8 cellular contexts compared by ENCODE assay signal in the genomic region with DNA sequence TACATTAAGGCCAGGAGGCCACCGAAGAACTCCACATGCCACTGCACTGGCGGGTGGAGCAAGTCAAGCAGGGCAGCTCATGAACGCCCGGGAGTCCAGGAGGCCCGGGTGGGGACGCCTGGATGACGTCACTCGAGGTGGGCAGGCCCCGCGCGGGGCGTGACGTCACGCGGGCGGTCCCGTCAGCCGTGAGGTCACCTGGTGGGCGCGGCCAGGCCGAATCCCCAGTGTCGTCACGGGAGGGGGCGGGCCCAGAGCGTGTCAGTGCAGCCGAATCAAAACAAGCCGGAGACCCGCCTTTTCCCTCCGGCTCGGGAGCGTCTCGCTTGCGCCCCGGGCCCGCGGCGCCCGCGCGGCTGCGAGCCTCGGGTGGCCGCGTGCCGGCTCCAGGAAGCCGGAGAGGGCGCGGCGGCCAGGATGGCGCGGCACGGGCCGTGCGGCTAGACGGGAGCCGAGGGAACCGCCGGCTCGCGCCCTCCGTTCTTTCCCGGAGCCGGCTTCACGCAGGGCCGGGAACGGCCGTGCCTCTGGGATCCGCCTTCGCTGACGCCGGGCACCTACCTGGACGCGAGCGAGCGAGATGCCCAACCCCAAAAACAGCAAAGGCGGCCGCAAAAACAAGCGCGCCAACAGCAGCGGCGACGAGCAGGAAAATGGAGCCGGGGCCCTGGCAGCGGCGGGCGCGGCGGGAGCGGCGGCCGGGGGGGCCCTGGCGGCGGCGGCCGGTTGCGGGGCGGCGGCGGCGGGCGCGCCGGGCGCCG. TPM values are rescaled to one million over a fixed set of nuclear protein-coding genes. Genes with fewer than 3 reads are reported as not detected.
DNase-seq lines count a peak whose midpoint lies in the region; ATAC-seq and TF ChIP-seq lines count a peak whose summit lies in the region.

A gene with protein sequence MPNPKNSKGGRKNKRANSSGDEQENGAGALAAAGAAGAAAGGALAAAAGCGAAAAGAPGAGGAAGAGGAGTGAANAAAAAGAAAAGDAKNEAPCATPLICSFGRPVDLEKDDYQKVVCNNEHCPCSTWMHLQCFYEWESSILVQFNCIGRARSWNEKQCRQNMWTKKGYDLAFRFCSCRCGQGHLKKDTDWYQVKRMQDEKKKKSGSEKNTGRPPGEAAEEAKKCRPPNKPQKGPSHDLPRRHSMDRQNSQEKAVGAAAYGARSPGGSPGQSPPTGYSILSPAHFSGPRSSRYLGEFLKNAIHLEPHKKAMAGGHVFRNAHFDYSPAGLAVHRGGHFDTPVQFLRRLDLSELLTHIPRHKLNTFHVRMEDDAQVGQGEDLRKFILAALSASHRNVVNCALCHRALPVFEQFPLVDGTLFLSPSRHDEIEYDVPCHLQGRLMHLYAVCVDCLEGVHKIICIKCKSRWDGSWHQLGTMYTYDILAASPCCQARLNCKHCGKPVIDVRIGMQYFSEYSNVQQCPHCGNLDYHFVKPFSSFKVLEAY (plus strand): TSS at position 264 of the 761 bp plus-strand sequence. CDS start 317 bp downstream, at position 581.

- TF ChIP-seq CTCF in Panc1 (IDR thresholded peaks at IDR 0.05) = no peak

- no peaks in the 10 kb centered on the region for H3K9me3 ChIP-seq in Panc1 (ENCODE audit: control insufficient read depth, insufficient read depth, low read depth, low read length)
- no peaks in the 10 kb centered on the region for H3K9me3 ChIP-seq in esophagus (ENCODE audit: control insufficient read depth in 2 of 2, insufficient read depth in 1 of 2, low read depth in 1 of 2, low read length in 1 of 2)
- no peaks in the 10 kb centered on the region for H3K9me3 ChIP-seq in mucosa of stomach (ENCODE audit: control insufficient read depth, low read length)

- no peaks in the 10 kb centered on the region for H3K27me3 Mint-ChIP-seq in activated T-cell treated with anti-CD3 and anti-CD28 coated beads, Interleukin-2, amount 50 U/mL, for 4 hours (ENCODE audit: low read depth)

- POLR2A ChIA-PET in Panc1 (lab: Charles Lee) = no interaction called here

- ATAC-seq in GM21723 (IDR thresholded peaks at IDR 0.05; ENCODE audit: unreplicated experiment) (peak; percentile 87), Panc1 (peak; percentile 97)
- peak; percentile 83 to 86 for ATAC-seq in activated T-cell treated with anti-CD3 and anti-CD28 coated beads, Interleukin-2, amount 50 U/mL, for 4 hours

- CTCF ChIA-PET in Panc1 (lab: Charles Lee) = no interaction called here

- H3K27me3 ChIP-seq in Panc1 (ENCODE audit: control insufficient read depth, insufficient read depth, low read length) = peaks cover 3% of the 10 kb centered on the region; the same call in 1 of the 2 replicates
- H3K27me3 ChIP-seq in esophagus (ENCODE audit: control insufficient read depth in 1 of 2, insufficient read depth in 2 of 2, low read length in 2 of 2) = no peaks in the 10 kb centered on the region
- no peaks in the 10 kb centered on the region for H3K27me3 ChIP-seq in mucosa of stomach (ENCODE audit: control insufficient read depth, insufficient read depth, low read length)

- H3K36me3 Mint-ChIP-seq in activated T-cell treated with anti-CD3 and anti-CD28 coated beads, Interleukin-2, amount 50 U/mL, for 4 hours (ENCODE audit: insufficient read depth) = peaks cover 19% of the 10 kb centered on the region

- no peaks in the 10 kb centered on the region for H3K9me3 Mint-ChIP-seq in activated T-cell treated with anti-CD3 and anti-CD28 coated beads, Interleukin-2, amount 50 U/mL, for 4 hours

- 1% methylated on average over 91 to 105 of the region's 105 CpGs for WGBS in esophagus, 2 donors

- H3K9ac ChIP-seq in mucosa of stomach (ENCODE audit: low read length) = peak within 1 kb of the TSS; percentile 97

- H3K4me3 Mint-ChIP-seq in activated T-cell treated with anti-CD3 and anti-CD28 coated beads, Interleukin-2, amount 50 U/mL, for 4 hours = peak within 1 kb of the TSS; percentile 87

- intact Hi-C loops in Panc1 (cut with micrococcal nuclease; ENCODE audit: unreplicated experiment) = no loop called here

- peaks cover 66% of the 10 kb centered on the region for H3K4me1 Mint-ChIP-seq in activated T-cell treated with anti-CD3 and anti-CD28 coated beads, Interleukin-2, amount 50 U/mL, for 4 hours (ENCODE audit: low read depth)

- H3K36me3 ChIP-seq in Panc1 (ENCODE audit: control insufficient read depth, insufficient read depth, low read length) (no peaks in the 10 kb centered on the region; the same call in 1 of the 2 replicates), esophagus (ENCODE audit: control insufficient read depth in 2 of 2, insufficient read depth in 2 of 2, low read length in 1 of 2) (no peaks in the 10 kb centered on the region), mucosa of stomach (ENCODE audit: control insufficient read depth, insufficient read depth, low read length) (no peaks in the 10 kb centered on the region)

- DNase-seq in DMS153 (lab: John Stamatoyannopoulos, UW) = peak; percentile 92
- DNase-seq in KBM-7 = peak; percentile 92
- DNase-seq in Panc1 (ENCODE audit: low read depth, low spot score) = peak; percentile 32
- peak; percentile 100 for DNase-seq in activated T-cell treated with anti-CD3 and anti-CD28 coated beads, Interleukin-2, amount 50 U/mL, for 4 hours
- DNase-seq in stimulated activated CD8-positive, alpha-beta memory T cell treated with anti-CD3 and anti-CD28 coated beads, Interleukin-4, amount 100 ng/mL, for 48 hours = peak; percentile 100

- no TSS peak for BruUV-seq in Panc1 (replicated peaks; lab: Mats Ljungman, UMichigan)

- in situ Hi-C loops in KBM-7 (cut with MboI; ENCODE audit: low pct_unique_long_range_greater_than_20kb, low sequenced_read_pairs) (loop anchor here (25.0 kb wide), 1 partner anchor 227 kb away; a partner anchor contains a TSS), Panc1 (cut with HindIII; ENCODE audit: low pct_unique_long_range_greater_than_20kb, low sequenced_read_pairs) (no loop called here)

- H3K4me1 ChIP-seq in Panc1 (ENCODE audit: control insufficient read depth, insufficient read depth, low read length) (peaks cover 6% of the 10 kb centered on the region), esophagus (ENCODE audit: control insufficient read depth in 2 of 2, insufficient read depth in 2 of 2, low read length in 1 of 2) (no peaks in the 10 kb centered on the region), mucosa of stomach (ENCODE audit: control insufficient read depth, insufficient read depth, low read length) (peaks cover 15% of the 10 kb centered on the region)

- H3K4me3 ChIP-seq in Panc1 (ENCODE audit: low read depth in 2 of 2, low read length in 2 of 2) = peak within 1 kb of the TSS; percentile 74 to 76
- H3K4me3 ChIP-seq in esophagus (ENCODE audit: low read depth in 1 of 2, low read length in 2 of 2) = peak within 1 kb of the TSS; percentile 73 to 91
- H3K4me3 ChIP-seq in mucosa of stomach (ENCODE audit: low read length) = peak within 1 kb of the TSS; percentile 65

- peak within 1 kb of the TSS; percentile 40; the same call in 1 of the 2 replicates for H3K27ac ChIP-seq in Panc1 (ENCODE audit: low read length)
- H3K27ac ChIP-seq in esophagus (ENCODE audit: low read depth in 2 of 2, low read length in 1 of 2) = peak within 1 kb of the TSS; percentile 95 to 98

RNA-seq across cellular contexts. Expression of the gene that starts here (rescaled TPM):
- total RNA-seq in Panc1 (2021; ENCODE audit: unreplicated experiment) = 3.9 TPM
- polyA plus RNA-seq in Panc1 (2012; ENCODE audit: insufficient read length) = 1.5 TPM
- total RNA-seq in activated T-cell treated with anti-CD3 and anti-CD28 coated beads, Interleukin-2, amount 50 U/mL, for 4 hours = 10 to 100 TPM; 54.4 to 65.7 (median 57.5) TPM
- polyA plus RNA-seq in esophagus = 10 to 100 TPM; 11.2 to 15.0 TPM

Comparison
In these comparisons a context has a peak if more than half of its experiments do, and no peak if none do; other contexts are left out.
1. Peak in every context shown above with its lines: DNase-seq, ATAC-seq, H3K4me3 ChIP-seq and H3K27ac ChIP-seq.
2. RNA of the gene that starts here (total RNA-seq): 54.4 to 65.7 TPM in activated T-cell treated with anti-CD3 and anti-CD28 coated beads, Interleukin-2, amount 50 U/mL, for 4 hours; 3.9 TPM in Panc1 (single experiment); every median in the first group is over 10 times any median in the second.
3. DNase-seq: peak in every context shown above with its lines; median percentile 100 in activated T-cell treated with anti-CD3 and anti-CD28 coated beads, Interleukin-2, amount 50 U/mL, for 4 hours; 100 in stimulated activated CD8-positive, alpha-beta memory T cell treated with anti-CD3 and anti-CD28 coated beads, Interleukin-4, amount 100 ng/mL, for 48 hours; 92 in DMS153; 92 in KBM-7; 32 in Panc1.